8 cellular contexts compared by ENCODE assay signal in the genomic region with DNA sequence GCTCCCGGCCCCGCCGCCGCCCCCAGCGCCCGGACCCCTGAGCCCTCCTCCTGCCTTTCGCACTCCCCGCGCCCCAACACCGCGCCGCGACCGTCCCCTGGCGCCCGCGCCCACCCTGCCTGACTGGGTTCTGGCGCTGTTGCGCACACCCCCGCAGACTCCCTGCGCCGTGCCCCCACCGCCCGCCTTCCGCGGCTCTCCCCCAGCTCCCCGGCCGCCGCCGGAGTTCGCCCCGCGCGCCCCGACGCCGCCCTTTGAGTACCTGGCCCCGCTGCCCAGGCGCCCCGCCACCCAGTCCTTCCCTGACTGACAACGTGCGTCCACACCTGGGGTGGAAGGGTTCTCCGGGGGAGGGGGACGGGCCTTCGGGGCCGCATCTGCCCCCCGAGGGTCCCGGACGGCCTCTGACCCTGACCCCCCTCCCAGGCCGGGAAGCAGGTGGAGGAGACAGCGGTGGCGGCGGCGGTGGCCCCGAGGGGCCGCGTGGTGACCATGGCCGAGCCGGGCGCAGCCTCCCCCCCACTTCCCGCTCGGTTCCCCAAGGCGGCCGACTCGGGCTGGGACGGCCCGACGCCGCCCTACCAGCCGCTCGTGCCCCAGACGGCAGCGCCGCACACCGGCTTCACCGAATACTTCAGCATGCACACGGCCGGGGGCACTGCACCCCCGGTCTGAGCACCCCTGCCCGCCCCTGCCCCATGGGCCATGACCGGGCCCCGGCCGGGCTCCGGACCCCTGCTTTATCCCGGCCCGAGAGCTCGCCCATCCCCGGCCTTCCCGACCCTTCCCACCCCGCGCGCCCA. TPM values are rescaled to one million over a fixed set of nuclear protein-coding genes. Genes with fewer than 3 reads are reported as not detected.
DNase-seq lines count a peak whose midpoint lies in the region; ATAC-seq, FAIRE-seq and TF ChIP-seq lines count a peak whose summit lies in the region.

No MANE protein-coding gene starts in this region.

- peaks cover 4% of the 10 kb centered on the region for H3K36me3 Mint-ChIP-seq in effector memory CD8-positive, alpha-beta T cell (ENCODE audit: insufficient read depth)

- no peaks in the 10 kb centered on the region for H4K20me1 ChIP-seq in PC-3 (ENCODE audit: low read length)

- CTCF ChIA-PET in PC-3 (lab: Charles Lee), result no interaction called here

- TF ChIP-seq CTCF in GM12864 (IDR thresholded peaks at IDR 0.05; ENCODE audit: low read depth, low read length, missing control alignments) (no peak), PC-3 (conservative IDR thresholded peaks at IDR 0.05; ENCODE audit: low read depth, low read length) (no peak), psoas muscle (IDR thresholded peaks at IDR 0.05) (no peak), tibial artery (IDR thresholded peaks at IDR 0.05) (no peak)

- no peak for FAIRE-seq in GM19239 (lab: Jason Lieb, UNC)

- ATAC-seq in PC-3, result no peak
- no peak for ATAC-seq in effector memory CD8-positive, alpha-beta T cell (replicated peaks)
- no peak for ATAC-seq in psoas muscle

- DNase-seq in GM12864 (ENCODE audit: low read depth), result no peak
- DNase-seq in PC-3, result no peak
- DNase-seq in effector memory CD8-positive, alpha-beta T cell, result peak in 1 of 3 experiments; percentile 20
- DNase-seq in psoas muscle, result no peak
- no peak for DNase-seq in tibial artery
- DNase-seq in GM19239 (ENCODE audit: insufficient read length, low spot score), result no peak
- no peak for DNase-seq in dedifferentiated amniotic fluid mesenchymal stem cell (ENCODE audit: extremely low spot score)
- DNase-seq in RKO (ENCODE audit: low spot score), result no peak

- H3K4me2 ChIP-seq in PC-3 (ENCODE audit: low read length), result peak overlapping the region; percentile 58; the same call in 1 of the 2 replicates

- no peak overlapping the region for H3K27ac ChIP-seq in PC-3 (ENCODE audit: low read length)
- H3K27ac ChIP-seq in psoas muscle, result no peak overlapping the region
- no peak overlapping the region for H3K27ac ChIP-seq in tibial artery

- no peaks in the 10 kb centered on the region for H3K9me3 Mint-ChIP-seq in effector memory CD8-positive, alpha-beta T cell

- H3K27me3 ChIP-seq in PC-3 (ENCODE audit: low read length) (no peaks in the 10 kb centered on the region), psoas muscle (ENCODE audit: insufficient read depth in 3 of 3, low read length in 2 of 3) (peaks cover 0 to 22% (median 14%) of the 10 kb centered on the region in 3 donors), tibial artery (peaks cover 11 to 35% of the 10 kb centered on the region in 2 donors)

- peak overlapping the region; percentile 96 to 98 for H3K4me3 Mint-ChIP-seq in effector memory CD8-positive, alpha-beta T cell

- no peak overlapping the region for H3K27ac Mint-ChIP-seq in effector memory CD8-positive, alpha-beta T cell

- H3K9me2 ChIP-seq in PC-3 (replicated peaks; ENCODE audit: low read length), result no peaks in the 10 kb centered on the region

- no peaks in the 10 kb centered on the region for H3F3A ChIP-seq in PC-3 (ENCODE audit: low read length, unreplicated experiment)

- no peak overlapping the region for H2AFZ ChIP-seq in PC-3 (ENCODE audit: low read length)

- H3K27me3 Mint-ChIP-seq in effector memory CD8-positive, alpha-beta T cell, result peaks cover 6 to 20% of the 10 kb centered on the region in 2 donors

- H3K9me3 ChIP-seq in PC-3 (ENCODE audit: low read length) (no peaks in the 10 kb centered on the region), psoas muscle (no peaks in the 10 kb centered on the region), tibial artery (no peaks in the 10 kb centered on the region)

- H3K4me1 ChIP-seq in PC-3 (ENCODE audit: insufficient read depth, low read length) (peaks cover 8% of the 10 kb centered on the region), psoas muscle (peaks cover 17% of the 10 kb centered on the region), tibial artery (peaks cover 0 to 43% (median 31%) of the 10 kb centered on the region in 4 donors)

- H3K4me3 ChIP-seq in GM12864 (ENCODE audit: low read depth, low read length) (peak overlapping the region; percentile 61), PC-3 (ENCODE audit: low read length) (no peak overlapping the region), psoas muscle (peak overlapping the region; percentile 91), tibial artery (peak overlapping the region in 1 of 2 donors; percentile 84)

- no TSS peak for BruUV-seq in PC-3 (replicated peaks; lab: Mats Ljungman, UMichigan)

- H3K4me1 Mint-ChIP-seq in effector memory CD8-positive, alpha-beta T cell (ENCODE audit: low read depth in 2 of 2), result peaks cover 23 to 24% of the 10 kb centered on the region in 2 donors

- H3K36me3 ChIP-seq in PC-3 (ENCODE audit: low read depth, low read length) (no peaks in the 10 kb centered on the region), psoas muscle (ENCODE audit: insufficient read depth in 1 of 2, low read depth in 1 of 2) (no peaks in the 10 kb centered on the region), tibial artery (no peaks in the 10 kb centered on the region)

- POLR2A ChIA-PET in PC-3 (lab: Charles Lee; ENCODE audit: unreplicated experiment), result no interaction called here

- WGBS in psoas muscle, 3 donors, result 1 to 3% (median 1%) methylated on average over 49 to 88 of the region's 92 CpGs

- no peak overlapping the region for H3K9ac ChIP-seq in PC-3 (ENCODE audit: low read length)

- intact Hi-C loops in PC-3 (cut with micrococcal nuclease), result no loop called here
- intact Hi-C loops in psoas muscle (cut with DNase I), result loop anchor here in 1 of 2 donors (2.0 kb wide), 1 partner anchor 77 kb away; no protein-coding TSS in a partner anchor
- intact Hi-C loops in tibial artery (cut with DNase I; ENCODE audit: low total_unique reads), result loop anchor here (10.0 kb wide), 1 partner anchor 189 kb away; a partner anchor contains a TSS

- peaks cover 33% of the 10 kb centered on the region for H3K79me2 ChIP-seq in PC-3 (ENCODE audit: low read length)

RNA-seq across cellular contexts. Expression of a gene that starts 1.4 kb away (rescaled TPM):
- total RNA-seq in PC-3 (2014; rRNA removed), result 7.7 and 12.2 TPM in 2 replicates
- 10 to 100 TPM in 3 of 4 donors, 1 to 10 TPM in 1; 7.9 to 21.1 (median 16.8) TPM for total RNA-seq in psoas muscle
- polyA plus RNA-seq in psoas muscle, result 1 to 10 TPM; 3.3 to 8.1 (median 4.3) TPM

RNA-seq across cellular contexts. Expression of a gene that starts 10.9 kb away (rescaled TPM):
- 0.29 and 0.69 TPM in 2 replicates for total RNA-seq in PC-3 (2014; rRNA removed)
- total RNA-seq in psoas muscle, result 1 to 10 TPM in 1 of 4 donors, under 1 TPM in 2, not detected in 1; 0.50 to 1.1 (median 0.52) TPM
- polyA plus RNA-seq in psoas muscle, result 1 to 10 TPM in 1 of 3 donors, under 1 TPM in 2; 0.21 to 2.5 (median 0.57) TPM

RNA-seq across cellular contexts. Expression of a gene that starts 21.6 kb away (rescaled TPM):
- total RNA-seq in PC-3 (2014; rRNA removed) (not detected in 2 replicates), psoas muscle (1 to 10 TPM; 4.0 to 7.4 (median 6.4) TPM)
- polyA plus RNA-seq in psoas muscle, result 10 to 100 TPM; 12.8 to 17.1 (median 14.8) TPM

RNA-seq across cellular contexts. Expression of a gene that starts 22.1 kb away (rescaled TPM):
- not detected in 2 replicates for total RNA-seq in PC-3 (2014; rRNA removed)
- under 1 TPM in 2 of 4 donors, not detected in 2; 0.19 to 0.51 TPM for total RNA-seq in psoas muscle
- polyA plus RNA-seq in psoas muscle, result under 1 TPM; 0.17 to 0.73 (median 0.60) TPM

RNA-seq across cellular contexts. Expression of a gene that starts 55.0 kb away (rescaled TPM):
- total RNA-seq in PC-3 (2014; rRNA removed) (9.8 and 21.4 TPM in 2 replicates), psoas muscle (10 to 100 TPM; 28.8 to 55.0 (median 44.2) TPM)
- 10 to 100 TPM; 17.1 to 39.3 (median 18.1) TPM for polyA plus RNA-seq in psoas muscle
